18 cellular contexts compared by ENCODE assay signal in the genomic region with DNA sequence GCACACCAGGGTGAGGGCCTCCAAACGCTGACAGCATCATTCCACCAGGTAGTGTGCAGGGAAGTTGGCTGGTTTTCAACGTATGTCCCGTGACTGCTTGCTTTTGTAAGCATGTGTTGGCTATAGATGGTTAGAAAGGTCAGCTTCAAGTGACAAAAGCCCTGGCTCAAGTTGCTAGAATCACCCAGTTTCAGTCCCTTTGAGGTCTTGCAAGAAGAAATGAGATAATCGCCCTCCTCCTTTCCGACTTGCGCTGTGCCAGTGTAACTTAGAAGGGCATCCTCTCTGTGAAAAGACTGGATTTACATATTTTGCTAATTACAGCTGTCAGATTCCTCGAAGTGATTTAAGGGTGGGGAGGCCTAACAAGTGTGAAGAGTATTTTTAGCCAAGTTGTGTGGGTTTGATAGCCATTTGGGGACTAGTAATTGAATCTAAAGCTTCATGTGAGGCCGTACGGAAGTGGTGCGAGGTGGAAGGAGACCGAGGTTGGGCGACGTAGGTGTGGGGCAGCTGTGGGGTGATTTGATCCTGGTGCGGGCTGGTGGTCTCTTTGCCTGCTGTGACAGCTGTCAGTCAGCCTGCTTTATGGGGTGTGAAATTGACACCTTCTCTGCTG.
A peak's percentile ranks its signal among the peaks of the same experiment; 100 is the strongest.
DNase-seq lines count a peak whose midpoint lies in the region; ATAC-seq, FAIRE-seq and TF ChIP-seq lines count a peak whose summit lies in the region.
"Had no signal": no experiment of that assay in that cellular context is flagged by ENCODE, and none has a peak within 500 bp of the region (broad histone marks: within the 10 kb centered on the region; RNA-seq: fewer than 3 reads in every experiment).

No MANE protein-coding gene starts in this region.

- peaks cover 4% of the 10 kb centered on the region for H3K4me1 Mint-ChIP-seq in MCF 10A (ENCODE audit: insufficient read depth, unreplicated experiment)
- peaks cover 54% of the 10 kb centered on the region for H3K4me1 Mint-ChIP-seq in activated T-helper 17 cell treated with anti-CD3 and anti-CD28 coated beads, Interleukin-2, amount 50 U/mL, for 72 hours
- peaks cover 82% of the 10 kb centered on the region for H3K4me1 Mint-ChIP-seq in stimulated activated memory B cell treated with anti-CD40 and anti-IgM and Interleukin-4, amounts not matched to agents 10 μg/mL and 1 μg/mL and 100 μg/mL, for 72 hours

- FAIRE-seq in frontal cortex (lab: Jason Lieb, UNC) = no peak

- TF ChIP-seq CTCF in MCF 10A (IDR thresholded peaks at IDR 0.05; ENCODE audit: unreplicated experiment) (no peak), breast epithelium (IDR thresholded peaks at IDR 0.05) (no peak)

- ATAC-seq in GM21619 (IDR thresholded peaks at IDR 0.05; ENCODE audit: unreplicated experiment) = peak; percentile 61
- no peak for ATAC-seq in activated T-helper 17 cell treated with anti-CD3 and anti-CD28 coated beads, Interleukin-2, amount 50 U/mL, for 72 hours (replicated peaks)
- no peak for ATAC-seq in stimulated activated memory B cell treated with anti-CD40 and anti-IgM and Interleukin-4, amounts not matched to agents 10 μg/mL and 1 μg/mL and 100 μg/mL, for 72 hours
- ATAC-seq: HCT116, left lobe of liver had no signal

- intact Hi-C loops in MCF 10A (cut with micrococcal nuclease) = no loop called here
- intact Hi-C loops in breast epithelium (cut with DNase I; ENCODE audit: low total_unique reads) = no loop called here

- no peak overlapping the region for H3K4me3 Mint-ChIP-seq in MCF 10A (ENCODE audit: unreplicated experiment)
- no peak overlapping the region for H3K4me3 Mint-ChIP-seq in activated T-helper 17 cell treated with anti-CD3 and anti-CD28 coated beads, Interleukin-2, amount 50 U/mL, for 72 hours
- no peak overlapping the region for H3K4me3 Mint-ChIP-seq in stimulated activated memory B cell treated with anti-CD40 and anti-IgM and Interleukin-4, amounts not matched to agents 10 μg/mL and 1 μg/mL and 100 μg/mL, for 72 hours

- peaks cover 0 to 11% of the 10 kb centered on the region in 2 donors for H3K9me3 ChIP-seq in breast epithelium
- H3K9me3 ChIP-seq: suprapubic skin had no signal

- DNase-seq in MCF 10A (ENCODE audit: unreplicated experiment) (no peak), breast epithelium (ENCODE audit: low spot score in 2 of 2) (no peak), frontal cortex (ENCODE audit: low spot score in 2 of 2) (no peak), cortex of kidney (lab: John Stamatoyannopoulos, UW) (no peak), glomerular visceral epithelial cell (ENCODE audit: extremely low spot score) (no peak)
- DNase-seq: ACHN; activated naive CD4-positive, alpha-beta T cell treated with Interleukin-2 at 50 U/mL for 16 hours; brain microvascular endothelial cell; effector CD4-positive, alpha-beta T cell; hypothalamus; NCI-H1694 treated with DMSO at 0.1 percent for 48 hours; stimulated activated CD4-positive, alpha-beta T cell treated with anti-CD3 and anti-CD28 coated beads, Interleukin-15, amount 100 ng/mL, for 24 hours had no signal

- H3K27me3 ChIP-seq in breast epithelium = no peaks in the 10 kb centered on the region
- H3K27me3 ChIP-seq: brain microvascular endothelial cell had no signal

- H3K27ac Mint-ChIP-seq in MCF 10A (ENCODE audit: low read depth, unreplicated experiment) = peak overlapping the region; percentile 30
- peak overlapping the region; percentile 57 for H3K27ac Mint-ChIP-seq in activated T-helper 17 cell treated with anti-CD3 and anti-CD28 coated beads, Interleukin-2, amount 50 U/mL, for 72 hours
- H3K27ac Mint-ChIP-seq in stimulated activated memory B cell treated with anti-CD40 and anti-IgM and Interleukin-4, amounts not matched to agents 10 μg/mL and 1 μg/mL and 100 μg/mL, for 72 hours = peak overlapping the region; percentile 50

- no peaks in the 10 kb centered on the region for H3K9me3 Mint-ChIP-seq in MCF 10A (ENCODE audit: unreplicated experiment)
- H3K9me3 Mint-ChIP-seq in activated T-helper 17 cell treated with anti-CD3 and anti-CD28 coated beads, Interleukin-2, amount 50 U/mL, for 72 hours = no peaks in the 10 kb centered on the region
- peaks cover 10% of the 10 kb centered on the region for H3K9me3 Mint-ChIP-seq in stimulated activated memory B cell treated with anti-CD40 and anti-IgM and Interleukin-4, amounts not matched to agents 10 μg/mL and 1 μg/mL and 100 μg/mL, for 72 hours

- H3K36me3 ChIP-seq in breast epithelium = no peaks in the 10 kb centered on the region
- H3K36me3 ChIP-seq: brain microvascular endothelial cell, suprapubic skin had no signal

- H3K4me1 ChIP-seq in breast epithelium = no peaks in the 10 kb centered on the region

- H3K27me3 Mint-ChIP-seq in MCF 10A (ENCODE audit: insufficient read depth, unreplicated experiment) = no peaks in the 10 kb centered on the region
- H3K27me3 Mint-ChIP-seq in activated T-helper 17 cell treated with anti-CD3 and anti-CD28 coated beads, Interleukin-2, amount 50 U/mL, for 72 hours = no peaks in the 10 kb centered on the region
- no peaks in the 10 kb centered on the region for H3K27me3 Mint-ChIP-seq in stimulated activated memory B cell treated with anti-CD40 and anti-IgM and Interleukin-4, amounts not matched to agents 10 μg/mL and 1 μg/mL and 100 μg/mL, for 72 hours

- no peaks in the 10 kb centered on the region for H3K36me3 Mint-ChIP-seq in MCF 10A (ENCODE audit: insufficient read depth, unreplicated experiment)
- no peaks in the 10 kb centered on the region for H3K36me3 Mint-ChIP-seq in activated T-helper 17 cell treated with anti-CD3 and anti-CD28 coated beads, Interleukin-2, amount 50 U/mL, for 72 hours (ENCODE audit: low read depth)
- peaks cover 48% of the 10 kb centered on the region for H3K36me3 Mint-ChIP-seq in stimulated activated memory B cell treated with anti-CD40 and anti-IgM and Interleukin-4, amounts not matched to agents 10 μg/mL and 1 μg/mL and 100 μg/mL, for 72 hours

- no TSS peak for BruUV-seq in MCF 10A (replicated peaks; lab: Mats Ljungman, UMichigan)

- POLR2A ChIA-PET in MCF 10A (lab: Yijun Ruan, JAX) = interaction anchor here (0.7 kb wide), 1 partner anchor 26 kb away, joined by 3 read pairs; no protein-coding TSS in a partner anchor

- CTCF ChIA-PET in MCF 10A (lab: Yijun Ruan, JAX) = no interaction called here

- TF ChIP-seq POLR2A in breast epithelium (IDR thresholded peaks at IDR 0.05) = no peak

- no peak overlapping the region for H3K4me3 ChIP-seq in breast epithelium
- H3K4me3 ChIP-seq: suprapubic skin had no signal

- H3K27ac ChIP-seq in breast epithelium = no peak overlapping the region
- H3K27ac ChIP-seq: brain microvascular endothelial cell, suprapubic skin had no signal
